In genomic region chr5:124583469-124584350, GRCh38 we compare ENCODE assay signal across 8 cellular contexts.
DNase-seq lines count a peak whose midpoint lies in the region; ATAC-seq and TF ChIP-seq lines count a peak whose summit lies in the region.

No MANE protein-coding gene starts in this region.

- no peaks in the 10 kb centered on the region for H4K20me1 ChIP-seq in HCT116 (ENCODE audit: insufficient read depth)

- no TSS peak for BruUV-seq in HCT116 (replicated peaks; lab: Mats Ljungman, UMichigan)

- peak; percentile 4 for DNase-seq in activated T-cell treated with anti-CD3 and anti-CD28 coated beads for 48 hours (ENCODE audit: low read depth)
- no peak for DNase-seq in activated T-cell treated with anti-CD3 and anti-CD28 coated beads for 4 hours
- DNase-seq in HCT116 (ENCODE audit: low read depth, low spot score), result peak; percentile 40
- DNase-seq in M059J (ENCODE audit: low read depth), result peak; percentile 88
- DNase-seq in activated T-cell treated with anti-CD3 and anti-CD28 coated beads, Interleukin-2, amount 50 U/mL, for 24 hours, result peak; percentile 38
- no peak for DNase-seq in lung (ENCODE audit: low spot score)
- DNase-seq in cardiac septum (ENCODE audit: low spot score), result no peak
- no peak for DNase-seq in cerebellum (ENCODE audit: low spot score)

- peaks cover 30% of the 10 kb centered on the region for H3K4me1 Mint-ChIP-seq in activated T-cell treated with anti-CD3 and anti-CD28 coated beads, Interleukin-2, amount 50 U/mL, for 24 hours (ENCODE audit: low read depth)

- H3K27me3 Mint-ChIP-seq in activated T-cell treated with anti-CD3 and anti-CD28 coated beads, Interleukin-2, amount 50 U/mL, for 24 hours, result peaks cover 4% of the 10 kb centered on the region

- H3K36me3 Mint-ChIP-seq in activated T-cell treated with anti-CD3 and anti-CD28 coated beads, Interleukin-2, amount 50 U/mL, for 24 hours (ENCODE audit: low read depth), result no peaks in the 10 kb centered on the region

- H3K27ac Mint-ChIP-seq in activated T-cell treated with anti-CD3 and anti-CD28 coated beads, Interleukin-2, amount 50 U/mL, for 24 hours, result peak overlapping the region; percentile 73

- H3K4me1 ChIP-seq in HCT116 (ENCODE audit: control insufficient read depth in 1 of 2, insufficient read depth in 2 of 2, low read length in 2 of 2) (peaks cover 2 to 19% of the 10 kb centered on the region in 2 experiments; a peak in 3 of 4 replicates), lung (ENCODE audit: control insufficient read depth in 2 of 2, insufficient read depth in 2 of 2, low read length in 2 of 2) (peaks cover 0 to 6% of the 10 kb centered on the region in 2 donors)

- H3K27me3 ChIP-seq in HCT116 (ENCODE audit: insufficient read depth, low read length), result no peaks in the 10 kb centered on the region
- H3K27me3 ChIP-seq in lung (ENCODE audit: control insufficient read depth, insufficient read depth), result no peaks in the 10 kb centered on the region

- peak overlapping the region; percentile 14 for H2AFZ ChIP-seq in HCT116 (ENCODE audit: low read depth, low read length, poor library complexity, severe bottlenecking)

- peak; percentile 73 for ATAC-seq in HCT116
- peak; percentile 86 for ATAC-seq in lung (ENCODE audit: insufficient read depth, low FRiP score)

- TF ChIP-seq CTCF in HCT116 (IDR thresholded peaks at IDR 0.05 in 2 of 3, conservative IDR thresholded peaks at IDR 0.05 in 1 of 3; ENCODE audit: borderline replicate concordance in 1 of 3, insufficient read depth in 1 of 3, low read depth in 2 of 3, low read length in 2 of 3) (no peak), lung (IDR thresholded peaks at IDR 0.05; ENCODE audit: control extremely low read depth, extremely low read depth) (no peak)

- intact Hi-C loops in HCT116 (cut with micrococcal nuclease) (no loop called here), cardiac septum (cut with DNase I) (no loop called here)

- RAD21 ChIA-PET in HCT116 (lab: Charles Lee; ENCODE audit: low non-redundant PET in 1 of 2, low total read pairs in 2 of 2, uncharacterized antibody in 2 of 2, unreplicated experiment in 2 of 2), result no interaction called here

- H3K9me2 ChIP-seq in HCT116 (ENCODE audit: insufficient read depth), result no peaks in the 10 kb centered on the region

- no peak overlapping the region for H3K4me3 Mint-ChIP-seq in activated T-cell treated with anti-CD3 and anti-CD28 coated beads, Interleukin-2, amount 50 U/mL, for 24 hours

- WGBS in lung, 2 donors, result 67 to 73% methylated on average over 7 of the region's 7 CpGs

- no peak overlapping the region for H3K9ac ChIP-seq in HCT116 (ENCODE audit: low read length)

- H3K4me2 ChIP-seq in HCT116 (ENCODE audit: low read length), result peak overlapping the region; percentile 54

- no peak for TF ChIP-seq POLR2A in HCT116 (IDR thresholded peaks at IDR 0.05; ENCODE audit: borderline replicate concordance, extremely low read depth, insufficient read depth, insufficient read length)

- no peaks in the 10 kb centered on the region for H3K9me3 ChIP-seq in HCT116 (ENCODE audit: control insufficient read depth in 1 of 2, insufficient read depth in 1 of 2, low read depth in 1 of 2, low read length in 2 of 2)
- no peaks in the 10 kb centered on the region for H3K9me3 ChIP-seq in lung (ENCODE audit: control insufficient read depth in 2 of 2, insufficient read depth in 1 of 2, low read length in 1 of 2)

- H3K36me3 ChIP-seq in HCT116 (ENCODE audit: control insufficient read depth in 1 of 2, insufficient read depth in 2 of 2, low read length in 2 of 2), result no peaks in the 10 kb centered on the region
- H3K36me3 ChIP-seq in lung (ENCODE audit: control insufficient read depth in 2 of 2, insufficient read depth in 2 of 2, low read length in 2 of 2), result no peaks in the 10 kb centered on the region

- H3K4me3 ChIP-seq in HCT116 (replicated peaks in 1 of 2; ENCODE audit: low read depth in 1 of 2, low read length in 2 of 2) (no peak overlapping the region), lung (no peak overlapping the region)

- H3K79me2 ChIP-seq in HCT116 (ENCODE audit: insufficient read depth, low read length), result no peaks in the 10 kb centered on the region

- no peak overlapping the region for H3K27ac ChIP-seq in HCT116 (ENCODE audit: low read depth, low read length)
- no peak overlapping the region for H3K27ac ChIP-seq in lung (ENCODE audit: low read depth in 1 of 2, low read length in 1 of 2)

- no peaks in the 10 kb centered on the region for H3K9me3 Mint-ChIP-seq in activated T-cell treated with anti-CD3 and anti-CD28 coated beads, Interleukin-2, amount 50 U/mL, for 24 hours

- TF ChIP-seq RAD21 in HCT116 (IDR thresholded peaks at IDR 0.05; ENCODE audit: low read depth), result no peak

- POLR2A ChIA-PET in HCT116 (lab: Charles Lee), result no interaction called here

- CTCF ChIA-PET in HCT116 (lab: Charles Lee), result no interaction called here

TF ChIP-seq in HCT116, 20 proteins besides CTCF, POLR2A, EP300 and RAD21:
- TF ChIP-seq SRF (IDR thresholded peaks at IDR 0.05; ENCODE audit: low read depth) (0 out of 2 replicates have a peak, but pooled peaks have one; percentile 30), FOSL1 (IDR thresholded peaks at IDR 0.05; ENCODE audit: low read depth) (peak; percentile 68), CEBPB (IDR thresholded peaks at IDR 0.05; ENCODE audit: low read depth) (no peak), JUND (IDR thresholded peaks at IDR 0.05) (peak; percentile 72)
- TF ChIP-seq, protein P1, sequence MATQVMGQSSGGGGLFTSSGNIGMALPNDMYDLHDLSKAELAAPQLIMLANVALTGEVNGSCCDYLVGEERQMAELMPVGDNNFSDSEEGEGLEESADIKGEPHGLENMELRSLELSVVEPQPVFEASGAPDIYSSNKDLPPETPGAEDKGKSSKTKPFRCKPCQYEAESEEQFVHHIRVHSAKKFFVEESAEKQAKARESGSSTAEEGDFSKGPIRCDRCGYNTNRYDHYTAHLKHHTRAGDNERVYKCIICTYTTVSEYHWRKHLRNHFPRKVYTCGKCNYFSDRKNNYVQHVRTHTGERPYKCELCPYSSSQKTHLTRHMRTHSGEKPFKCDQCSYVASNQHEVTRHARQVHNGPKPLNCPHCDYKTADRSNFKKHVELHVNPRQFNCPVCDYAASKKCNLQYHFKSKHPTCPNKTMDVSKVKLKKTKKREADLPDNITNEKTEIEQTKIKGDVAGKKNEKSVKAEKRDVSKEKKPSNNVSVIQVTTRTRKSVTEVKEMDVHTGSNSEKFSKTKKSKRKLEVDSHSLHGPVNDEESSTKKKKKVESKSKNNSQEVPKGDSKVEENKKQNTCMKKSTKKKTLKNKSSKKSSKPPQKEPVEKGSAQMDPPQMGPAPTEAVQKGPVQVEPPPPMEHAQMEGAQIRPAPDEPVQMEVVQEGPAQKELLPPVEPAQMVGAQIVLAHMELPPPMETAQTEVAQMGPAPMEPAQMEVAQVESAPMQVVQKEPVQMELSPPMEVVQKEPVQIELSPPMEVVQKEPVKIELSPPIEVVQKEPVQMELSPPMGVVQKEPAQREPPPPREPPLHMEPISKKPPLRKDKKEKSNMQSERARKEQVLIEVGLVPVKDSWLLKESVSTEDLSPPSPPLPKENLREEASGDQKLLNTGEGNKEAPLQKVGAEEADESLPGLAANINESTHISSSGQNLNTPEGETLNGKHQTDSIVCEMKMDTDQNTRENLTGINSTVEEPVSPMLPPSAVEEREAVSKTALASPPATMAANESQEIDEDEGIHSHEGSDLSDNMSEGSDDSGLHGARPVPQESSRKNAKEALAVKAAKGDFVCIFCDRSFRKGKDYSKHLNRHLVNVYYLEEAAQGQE (IDR thresholded peaks at IDR 0.05; ENCODE audit: low read depth), result no peak

Comparison
In these comparisons a context has a peak if more than half of its experiments do, and no peak if none do; other contexts are left out.
1. DNase-seq: peak in activated T-cell treated with anti-CD3 and anti-CD28 coated beads for 48 hours (single experiment), HCT116 (single experiment), M059J (single experiment) and activated T-cell treated with anti-CD3 and anti-CD28 coated beads, Interleukin-2, amount 50 U/mL, for 24 hours (single experiment); none in activated T-cell treated with anti-CD3 and anti-CD28 coated beads for 4 hours (single experiment), lung (single experiment), cardiac septum (single experiment) and cerebellum (single experiment).